ENCODE assay signal across 8 cellular contexts in the genomic region with DNA sequence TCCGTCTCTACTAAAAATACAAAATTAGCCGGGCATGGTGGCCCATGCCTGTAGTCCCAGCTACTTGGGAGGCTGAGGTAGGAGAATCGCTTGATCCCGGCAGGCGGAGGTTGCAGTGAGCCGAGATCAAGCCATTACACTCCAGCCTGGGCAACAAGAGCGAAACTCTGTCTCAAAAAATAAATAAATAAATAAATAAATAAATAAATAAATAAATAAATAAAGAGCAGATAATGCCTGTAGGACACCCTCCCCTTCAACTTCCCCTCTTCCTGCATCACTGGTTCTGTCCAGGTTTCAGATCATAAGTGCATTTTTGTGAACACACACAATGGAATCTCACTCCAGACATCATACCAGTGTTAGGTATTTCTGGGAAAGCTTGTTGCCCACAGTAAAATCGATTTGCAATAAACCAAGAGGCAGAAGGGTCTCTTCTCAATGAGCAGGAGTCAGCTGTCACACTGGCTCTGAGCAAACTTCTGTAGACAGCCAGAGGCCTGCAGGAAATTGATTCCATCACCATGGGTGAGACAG.
DNase-seq lines count a peak whose midpoint lies in the region; ATAC-seq, FAIRE-seq and TF ChIP-seq lines count a peak whose summit lies in the region.
"Not testable (repeated sequence)": the region's sequence is repeated elsewhere in the genome, so short reads cannot be mapped to it uniquely, and the experiment has no call there.

No MANE protein-coding gene starts in this region.

- CTCF ChIA-PET in A549 (lab: Yijun Ruan, JAX): interaction anchor here (1.1 to 8.8 kb wide), 2 partner anchors 11 to 19 kb away, joined by 3 to 67 read pairs; no protein-coding TSS in a partner anchor
- CTCF ChIA-PET in HEK293 (lab: Yijun Ruan, JAX): interaction anchor here (1.0 kb wide), 1 partner anchor 19 kb away, joined by 4 read pairs; no protein-coding TSS in a partner anchor

- H3K27me3 Mint-ChIP-seq in astrocyte (ENCODE audit: low read depth, unreplicated experiment): not testable (repeated sequence)

- POLR2A ChIA-PET in A549 (lab: Yijun Ruan, JAX); HEK293 (lab: Yijun Ruan, JAX): not testable (repeated sequence)

- not testable (repeated sequence) for H3K27ac Mint-ChIP-seq in astrocyte (ENCODE audit: unreplicated experiment)

- H3K36me3 Mint-ChIP-seq in astrocyte (ENCODE audit: low read depth, unreplicated experiment): not testable (repeated sequence)

- TF ChIP-seq RAD21 in A549 (conservative IDR thresholded peaks at IDR 0.05 in 1 of 2, IDR thresholded peaks at IDR 0.05 in 1 of 2): not testable (repeated sequence)

- DNase-seq in A549 (ENCODE audit: low read depth in 1 of 2, low spot score in 1 of 2): not testable (repeated sequence)
- DNase-seq in EH (ENCODE audit: low read depth) (peak; percentile 64), NCI-H226 (peak; percentile 22), astrocyte (ENCODE audit: low read depth) (peak; percentile 60), kidney glomerular epithelial cell (lab: John Stamatoyannopoulos, UW) (peak; percentile 42), renal cortical epithelial cell (ENCODE audit: low read depth) (peak; percentile 43)

- not testable (repeated sequence) for H3K79me2 ChIP-seq in astrocyte (ENCODE audit: insufficient read depth, low read length)

- H3K27me3 ChIP-seq in astrocyte (ENCODE audit: insufficient read depth, low read length): not testable (repeated sequence)

- H3K36me3 ChIP-seq in HEK293 (ENCODE audit: control insufficient read depth in 2 of 2, insufficient read depth in 1 of 2, low read length in 2 of 2); astrocyte (ENCODE audit: insufficient read depth, low read length); mesodermal cell (ENCODE audit: control insufficient read depth, insufficient read depth, low read length): not testable (repeated sequence)

- WGBS in A549 (ENCODE audit: missing lambda C conversion rate): 84% methylated on average over 8 of the region's 8 CpGs
- WGBS in mesodermal cell (ENCODE audit: insufficient coverage in 2 of 2), 2 experiments: 63 to 95% methylated on average over 1 to 6 of the region's 8 CpGs

- not testable (repeated sequence) for TF ChIP-seq EP300 in A549 (IDR thresholded peaks at IDR 0.05)

- H3K27ac ChIP-seq in A549; HEK293 (ENCODE audit: extremely low read depth, low read depth, low read length); astrocyte (ENCODE audit: low read depth, low read length): not testable (repeated sequence)
- H3K27ac ChIP-seq in mesodermal cell (ENCODE audit: low read depth, low read length, severe bottlenecking): peak overlapping the region; percentile 45

- not testable (repeated sequence) for H2AFZ ChIP-seq in astrocyte (ENCODE audit: low read depth, low read length)

- not testable (repeated sequence) for H3K4me2 ChIP-seq in A549; astrocyte (ENCODE audit: low read length)

- not testable (repeated sequence) for FAIRE-seq in A549 (lab: Jason Lieb, UNC); astrocyte (lab: Jason Lieb, UNC)

- TF ChIP-seq CTCF in A549 (IDR thresholded peaks at IDR 0.05); HEK293 (tag by site-specific recombination; IDR thresholded peaks at IDR 0.05); astrocyte (IDR thresholded peaks at IDR 0.05; ENCODE audit: insufficient read depth, low read depth, low read length): not testable (repeated sequence)

- not testable (repeated sequence) for H3K9me3 ChIP-seq in A549; HEK293 (ENCODE audit: control insufficient read depth, insufficient read depth, low read depth, low read length); astrocyte (ENCODE audit: insufficient read depth, low read depth, low read length); mesodermal cell (ENCODE audit: control insufficient read depth, low read length)

- not testable (repeated sequence) for H3K9ac ChIP-seq in astrocyte (ENCODE audit: low read length)

- H3K4me3 ChIP-seq in A549; HEK293 (ENCODE audit: low read depth, low read length); astrocyte (ENCODE audit: insufficient read depth, low read depth, low read length); mesodermal cell (ENCODE audit: extremely low read depth, insufficient read depth, low read length, poor library complexity, severe bottlenecking): not testable (repeated sequence)

- H3K9me3 Mint-ChIP-seq in astrocyte (ENCODE audit: unreplicated experiment): not testable (repeated sequence)

- ATAC-seq in A549: not testable (repeated sequence)

- peaks cover 17% of the 10 kb centered on the region for H3K4me1 Mint-ChIP-seq in astrocyte (ENCODE audit: low read depth, unreplicated experiment)

- not testable (repeated sequence) for H4K20me1 ChIP-seq in astrocyte (ENCODE audit: insufficient read depth, low read length)

- not testable (repeated sequence) for TF ChIP-seq POLR2A in A549 (IDR thresholded peaks at IDR 0.05; ENCODE audit: low read length)

- H3K4me1 ChIP-seq in A549 (peaks cover 16% of the 10 kb centered on the region; the same call in 2 of the 3 replicates), mesodermal cell (ENCODE audit: control insufficient read depth, insufficient read depth, low read length, poor library complexity, severe bottlenecking) (peaks cover 20% of the 10 kb centered on the region)
- H3K4me1 ChIP-seq in HEK293 (ENCODE audit: control insufficient read depth, insufficient read depth, low read length); astrocyte (ENCODE audit: insufficient read depth, low read length): not testable (repeated sequence)

- H3K4me3 Mint-ChIP-seq in astrocyte (ENCODE audit: unreplicated experiment): not testable (repeated sequence)

TF ChIP-seq in A549, 52 proteins besides CTCF, POLR2A, EP300 and RAD21:
- TF ChIP-seq ZC3H11A (IDR thresholded peaks at IDR 0.05): peak; percentile 92

TF ChIP-seq in HEK293, 187 proteins besides CTCF, POLR2A, EP300 and RAD21 (continues in another document):
- TF ChIP-seq ZFP3 (tag by site-specific recombination; IDR thresholded peaks at IDR 0.05; ENCODE audit: low read depth) (0 out of 2 replicates have a peak, but pooled peaks have one; percentile 11), ZNF560 (tag by site-specific recombination; IDR thresholded peaks at IDR 0.05; ENCODE audit: borderline replicate concordance) (0 out of 2 replicates have a peak, but pooled peaks have one; percentile 40), ZNF266 (tag by site-specific recombination; IDR thresholded peaks at IDR 0.05; ENCODE audit: low read depth) (peak; percentile 75; the same call in 1 of the 2 replicates), ZNF404 (tag by site-specific recombination; IDR thresholded peaks at IDR 0.05) (0 out of 2 replicates have a peak, but pooled peaks have one; percentile 53), ZNF426 (tag by site-specific recombination; IDR thresholded peaks at IDR 0.05) (peak; percentile 76), GFI1B (tag by site-specific recombination; IDR thresholded peaks at IDR 0.05) (0 out of 2 replicates have a peak, but pooled peaks have one; percentile 15), ZNF394 (tag by site-specific recombination; IDR thresholded peaks at IDR 0.05; ENCODE audit: borderline replicate concordance) (peak; percentile 92), ZNF629 (tag by site-specific recombination; IDR thresholded peaks at IDR 0.05) (0 out of 2 replicates have a peak, but pooled peaks have one; percentile 32), ZNF623 (tag by site-specific recombination; IDR thresholded peaks at IDR 0.05) (peak; percentile 70), ZXDB (tag by site-specific recombination; IDR thresholded peaks at IDR 0.05) (0 out of 2 replicates have a peak, but pooled peaks have one; percentile 41), ZNF510 (tag by site-specific recombination; IDR thresholded peaks at IDR 0.05; ENCODE audit: insufficient replicate concordance) (peak; percentile 64), ZBTB8A (tag by site-specific recombination; IDR thresholded peaks at IDR 0.05) (peak; percentile 59), ZNF654 (tag by site-specific recombination; IDR thresholded peaks at IDR 0.05; ENCODE audit: low read depth) (peak; percentile 30; the same call in 1 of the 2 replicates)
- TF ChIP-seq, protein P1, sequence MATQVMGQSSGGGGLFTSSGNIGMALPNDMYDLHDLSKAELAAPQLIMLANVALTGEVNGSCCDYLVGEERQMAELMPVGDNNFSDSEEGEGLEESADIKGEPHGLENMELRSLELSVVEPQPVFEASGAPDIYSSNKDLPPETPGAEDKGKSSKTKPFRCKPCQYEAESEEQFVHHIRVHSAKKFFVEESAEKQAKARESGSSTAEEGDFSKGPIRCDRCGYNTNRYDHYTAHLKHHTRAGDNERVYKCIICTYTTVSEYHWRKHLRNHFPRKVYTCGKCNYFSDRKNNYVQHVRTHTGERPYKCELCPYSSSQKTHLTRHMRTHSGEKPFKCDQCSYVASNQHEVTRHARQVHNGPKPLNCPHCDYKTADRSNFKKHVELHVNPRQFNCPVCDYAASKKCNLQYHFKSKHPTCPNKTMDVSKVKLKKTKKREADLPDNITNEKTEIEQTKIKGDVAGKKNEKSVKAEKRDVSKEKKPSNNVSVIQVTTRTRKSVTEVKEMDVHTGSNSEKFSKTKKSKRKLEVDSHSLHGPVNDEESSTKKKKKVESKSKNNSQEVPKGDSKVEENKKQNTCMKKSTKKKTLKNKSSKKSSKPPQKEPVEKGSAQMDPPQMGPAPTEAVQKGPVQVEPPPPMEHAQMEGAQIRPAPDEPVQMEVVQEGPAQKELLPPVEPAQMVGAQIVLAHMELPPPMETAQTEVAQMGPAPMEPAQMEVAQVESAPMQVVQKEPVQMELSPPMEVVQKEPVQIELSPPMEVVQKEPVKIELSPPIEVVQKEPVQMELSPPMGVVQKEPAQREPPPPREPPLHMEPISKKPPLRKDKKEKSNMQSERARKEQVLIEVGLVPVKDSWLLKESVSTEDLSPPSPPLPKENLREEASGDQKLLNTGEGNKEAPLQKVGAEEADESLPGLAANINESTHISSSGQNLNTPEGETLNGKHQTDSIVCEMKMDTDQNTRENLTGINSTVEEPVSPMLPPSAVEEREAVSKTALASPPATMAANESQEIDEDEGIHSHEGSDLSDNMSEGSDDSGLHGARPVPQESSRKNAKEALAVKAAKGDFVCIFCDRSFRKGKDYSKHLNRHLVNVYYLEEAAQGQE (tag by site-specific recombination; IDR thresholded peaks at IDR 0.05): peak; percentile 68
